10 cellular contexts compared by ENCODE assay signal in genomic region chr1:54125671-54126070, GRCh38. TPM values are rescaled to one million over a fixed set of nuclear protein-coding genes. Genes with fewer than 3 reads are reported as not detected.
A peak's percentile ranks its signal among the peaks of the same experiment; 100 is the strongest.
DNase-seq lines count a peak whose midpoint lies in the region; ATAC-seq lines count a peak whose summit lies in the region.
"Had no signal": no experiment of that assay in that cellular context is flagged by ENCODE, and none has a peak within 500 bp of the region (broad histone marks: within the 10 kb centered on the region; RNA-seq: fewer than 3 reads in every experiment).

No MANE protein-coding gene starts in this region.

- DNase-seq in AG08395 (ENCODE audit: low spot score), result peak; percentile 44
- DNase-seq in HT-29 (ENCODE audit: low spot score), result peak; percentile 42
- peak; percentile 40 for DNase-seq in cerebellar cortex (ENCODE audit: low spot score)
- DNase-seq in lung microvascular endothelial cell (ENCODE audit: low read depth in 2 of 2), result peak; percentile 38 to 72
- DNase-seq in stimulated activated CD4-positive, alpha-beta T cell treated with anti-CD3 and anti-CD28 coated beads, Interleukin-4, amount 100 ng/mL, for 1 hour, result no peak
- no peak for DNase-seq in T-helper 2 cell treated with Interferon-gamma antibody and Interleukin-4, amounts not matched to agents 5 μg/mL and 100 μg/mL, for 36 hours (ENCODE audit: low spot score)
- DNase-seq: naive thymus-derived CD8-positive, alpha-beta T cell; Peyer's patch had no signal

- H3K36me3 Mint-ChIP-seq in T-helper 2 cell treated with Interferon-gamma antibody and Interleukin-4, amounts not matched to agents 5 μg/mL and 100 μg/mL, for 36 hours (ENCODE audit: low read depth), result no peaks in the 10 kb centered on the region
- H3K36me3 Mint-ChIP-seq in stimulated activated memory B cell treated with anti-CD40 and anti-IgM and Interleukin-4, amounts not matched to agents 10 μg/mL and 1 μg/mL and 100 μg/mL, for 72 hours, result no peaks in the 10 kb centered on the region
- H3K36me3 Mint-ChIP-seq: naive thymus-derived CD8-positive, alpha-beta T cell had no signal

- H3K9me3 Mint-ChIP-seq in T-helper 2 cell treated with Interferon-gamma antibody and Interleukin-4, amounts not matched to agents 5 μg/mL and 100 μg/mL, for 36 hours, result no peaks in the 10 kb centered on the region
- H3K9me3 Mint-ChIP-seq in stimulated activated memory B cell treated with anti-CD40 and anti-IgM and Interleukin-4, amounts not matched to agents 10 μg/mL and 1 μg/mL and 100 μg/mL, for 72 hours, result no peaks in the 10 kb centered on the region
- H3K9me3 Mint-ChIP-seq: naive thymus-derived CD8-positive, alpha-beta T cell had no signal

- peaks cover 11% of the 10 kb centered on the region for H3K27me3 Mint-ChIP-seq in T-helper 2 cell treated with Interferon-gamma antibody and Interleukin-4, amounts not matched to agents 5 μg/mL and 100 μg/mL, for 36 hours (ENCODE audit: low read depth)
- H3K27me3 Mint-ChIP-seq in stimulated activated memory B cell treated with anti-CD40 and anti-IgM and Interleukin-4, amounts not matched to agents 10 μg/mL and 1 μg/mL and 100 μg/mL, for 72 hours, result peaks cover 27% of the 10 kb centered on the region

- no peak overlapping the region for H3K27ac Mint-ChIP-seq in T-helper 2 cell treated with Interferon-gamma antibody and Interleukin-4, amounts not matched to agents 5 μg/mL and 100 μg/mL, for 36 hours
- no peak overlapping the region for H3K27ac Mint-ChIP-seq in stimulated activated memory B cell treated with anti-CD40 and anti-IgM and Interleukin-4, amounts not matched to agents 10 μg/mL and 1 μg/mL and 100 μg/mL, for 72 hours

- H3K4me1 Mint-ChIP-seq in T-helper 2 cell treated with Interferon-gamma antibody and Interleukin-4, amounts not matched to agents 5 μg/mL and 100 μg/mL, for 36 hours (ENCODE audit: low read depth), result no peaks in the 10 kb centered on the region
- peaks cover 9% of the 10 kb centered on the region for H3K4me1 Mint-ChIP-seq in stimulated activated memory B cell treated with anti-CD40 and anti-IgM and Interleukin-4, amounts not matched to agents 10 μg/mL and 1 μg/mL and 100 μg/mL, for 72 hours

- no peak overlapping the region for H3K4me3 Mint-ChIP-seq in T-helper 2 cell treated with Interferon-gamma antibody and Interleukin-4, amounts not matched to agents 5 μg/mL and 100 μg/mL, for 36 hours
- H3K4me3 Mint-ChIP-seq in stimulated activated memory B cell treated with anti-CD40 and anti-IgM and Interleukin-4, amounts not matched to agents 10 μg/mL and 1 μg/mL and 100 μg/mL, for 72 hours, result no peak overlapping the region
- H3K4me3 Mint-ChIP-seq: naive thymus-derived CD8-positive, alpha-beta T cell had no signal

- ATAC-seq in HG02885 (IDR thresholded peaks at IDR 0.05; ENCODE audit: poor library complexity, unreplicated experiment), result no peak
- ATAC-seq in stimulated activated memory B cell treated with anti-CD40 and anti-IgM and Interleukin-4, amounts not matched to agents 10 μg/mL and 1 μg/mL and 100 μg/mL, for 72 hours, result no peak
- ATAC-seq: naive thymus-derived CD8-positive, alpha-beta T cell had no signal

RNA-seq across cellular contexts. Expression of gene CDCP2, which starts 27.1 kb away (rescaled TPM):
- not detected in 2 replicates for total RNA-seq in HT-29 (2014; rRNA removed; shearing (Covaris generic))
- under 0.01 and 0.22 TPM in 2 replicates for total RNA-seq in lung microvascular endothelial cell
- total RNA-seq: Peyer's patch had no signal

Comparison
In these comparisons a context has a peak if more than half of its experiments do, and no peak if none do; other contexts are left out.
1. DNase-seq: peak in AG08395 (single experiment), HT-29 (single experiment), cerebellar cortex (single experiment) and lung microvascular endothelial cell (2 of 2); none in stimulated activated CD4-positive, alpha-beta T cell treated with anti-CD3 and anti-CD28 coated beads, Interleukin-4, amount 100 ng/mL, for 1 hour (single experiment) and T-helper 2 cell treated with Interferon-gamma antibody and Interleukin-4, amounts not matched to agents 5 μg/mL and 100 μg/mL, for 36 hours (single experiment).